ENCODE assay signal across 8 cellular contexts in the genomic region with DNA sequence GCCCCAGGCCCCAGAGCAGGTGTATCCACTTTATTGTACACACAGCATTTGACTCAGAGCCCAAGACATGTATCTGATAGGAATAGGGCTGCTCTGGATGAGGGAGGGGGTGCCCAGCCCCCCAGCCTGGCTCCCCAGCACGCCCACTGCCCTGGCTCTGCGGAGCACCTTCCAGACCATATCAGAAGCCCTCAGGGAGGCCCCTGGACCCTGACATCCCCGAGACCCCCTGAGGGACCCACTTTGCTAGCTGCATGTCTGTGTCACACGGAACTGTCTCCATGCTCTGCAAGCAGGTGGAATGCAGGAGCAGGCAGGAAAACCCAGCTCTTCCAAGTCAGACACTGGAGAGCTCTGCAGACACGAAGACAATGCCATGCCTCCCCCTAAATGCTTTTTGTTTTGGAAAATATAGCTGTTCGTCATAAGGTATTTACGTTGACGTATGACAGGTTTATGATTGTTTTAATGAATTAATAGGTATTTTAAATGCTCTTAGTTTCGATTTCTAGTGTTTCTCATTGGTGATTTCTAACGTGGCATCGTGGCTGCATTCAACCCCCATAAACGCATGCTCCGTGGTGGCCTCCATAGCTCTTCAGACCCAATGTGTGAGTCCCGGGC.
DNase-seq lines count a peak whose midpoint lies in the region; ATAC-seq and TF ChIP-seq lines count a peak whose summit lies in the region.

No MANE protein-coding gene starts in this region.

- peaks cover 3% of the 10 kb centered on the region for H3K27me3 ChIP-seq in adrenal gland
- no peaks in the 10 kb centered on the region for H3K27me3 ChIP-seq in tibial nerve

- TF ChIP-seq CTCF in adrenal gland (IDR thresholded peaks at IDR 0.05) (no peak), tibial nerve (IDR thresholded peaks at IDR 0.05) (no peak)

- H3K4me1 Mint-ChIP-seq in activated naive CD4-positive, alpha-beta T cell treated with anti-CD3 and anti-CD28 coated beads, Interleukin-2, amount 50 U/mL, for 24 hours, result peaks cover 45% of the 10 kb centered on the region

- H3K27ac ChIP-seq in adrenal gland, result peak overlapping the region in 3 of 5 donors; percentile 76 to 96 (median 81)
- peak overlapping the region in 3 of 4 donors; percentile 76 to 90 (median 82) for H3K27ac ChIP-seq in tibial nerve

- intact Hi-C loops in adrenal gland (cut with DNase I), result no loop called here

- no peaks in the 10 kb centered on the region for H3K36me3 ChIP-seq in adrenal gland (replicated peaks in 1 of 2)
- no peaks in the 10 kb centered on the region for H3K36me3 ChIP-seq in tibial nerve

- DNase-seq in activated naive CD4-positive, alpha-beta T cell treated with anti-CD3 and anti-CD28 coated beads, Interleukin-2, amount 50 U/mL, for 16 hours, result no peak
- DNase-seq in adrenal gland (no peak), mesenteric fat pad (ENCODE audit: low spot score) (peak; percentile 81), tibial nerve (ENCODE audit: low spot score in 2 of 2) (no peak), SW480 (ENCODE audit: low spot score) (no peak), SIG-M5 (lab: John Stamatoyannopoulos, UW) (no peak)

- H3K4me3 Mint-ChIP-seq in activated naive CD4-positive, alpha-beta T cell treated with anti-CD3 and anti-CD28 coated beads, Interleukin-2, amount 50 U/mL, for 24 hours, result peak overlapping the region; percentile 86

- no peak for TF ChIP-seq EP300 in tibial nerve (IDR thresholded peaks at IDR 0.05)

- ATAC-seq in HG02759 (IDR thresholded peaks at IDR 0.05; ENCODE audit: unreplicated experiment), result no peak

- H3K27ac Mint-ChIP-seq in activated naive CD4-positive, alpha-beta T cell treated with anti-CD3 and anti-CD28 coated beads, Interleukin-2, amount 50 U/mL, for 24 hours, result peak overlapping the region; percentile 99

- H3K4me3 ChIP-seq in adrenal gland, result peak overlapping the region in 1 of 4 donors; percentile 34
- peak overlapping the region in 3 of 4 donors; percentile 11 to 50 (median 40) for H3K4me3 ChIP-seq in tibial nerve

- no peaks in the 10 kb centered on the region for H3K4me1 ChIP-seq in adrenal gland (replicated peaks in 1 of 2)
- H3K4me1 ChIP-seq in tibial nerve, result peaks cover 0 to 16% (median 0%) of the 10 kb centered on the region in 4 donors

- TF ChIP-seq POLR2A in adrenal gland (IDR thresholded peaks at IDR 0.05) (no peak), tibial nerve (IDR thresholded peaks at IDR 0.05) (no peak)

- WGBS in adrenal gland, 4 donors, result 67 to 74% (median 68%) methylated on average over 10 to 14 of the region's 14 CpGs
- WGBS in tibial nerve, 2 donors, result 69 to 75% methylated on average over 13 to 14 of the region's 14 CpGs

- H3K9me3 ChIP-seq in adrenal gland (replicated peaks in 1 of 3) (no peaks in the 10 kb centered on the region), tibial nerve (no peaks in the 10 kb centered on the region)

- H3K36me3 Mint-ChIP-seq in activated naive CD4-positive, alpha-beta T cell treated with anti-CD3 and anti-CD28 coated beads, Interleukin-2, amount 50 U/mL, for 24 hours, result peaks cover 5% of the 10 kb centered on the region

- H3K27me3 Mint-ChIP-seq in activated naive CD4-positive, alpha-beta T cell treated with anti-CD3 and anti-CD28 coated beads, Interleukin-2, amount 50 U/mL, for 24 hours, result no peaks in the 10 kb centered on the region

- peaks cover 5% of the 10 kb centered on the region for H3K9me3 Mint-ChIP-seq in activated naive CD4-positive, alpha-beta T cell treated with anti-CD3 and anti-CD28 coated beads, Interleukin-2, amount 50 U/mL, for 24 hours
